In the genomic region with DNA sequence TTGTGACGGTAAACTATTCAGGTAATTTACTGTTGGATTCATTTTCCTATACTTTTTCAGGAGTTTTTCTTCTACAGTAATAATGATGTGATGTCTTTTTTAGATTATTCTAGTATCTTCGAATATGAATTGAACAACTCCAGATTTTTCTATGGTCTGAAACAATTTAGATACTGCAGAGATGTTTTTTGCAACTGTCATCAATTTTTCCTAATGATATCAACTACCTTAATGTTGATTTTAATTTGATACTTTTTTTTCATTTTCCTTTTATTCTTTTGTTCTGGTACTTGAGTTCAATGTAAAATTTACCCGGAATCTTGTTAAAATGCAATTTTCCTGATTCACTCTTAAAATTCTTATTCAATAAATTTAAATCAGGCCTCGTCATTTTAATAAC, we compare ENCODE assay signal across 31 cellular contexts.
"Had no signal": no experiment of that assay in that cellular context is flagged by ENCODE, and none has a peak within 500 bp of the region (broad histone marks: within the 10 kb centered on the region; RNA-seq: fewer than 3 reads in every experiment).

No MANE protein-coding gene starts in this region.

- H3K4me3 ChIP-seq: ascending aorta, cardiac muscle cell had no signal

- DNase-seq: activated CD4-positive, alpha-beta memory T cell treated with anti-CD3 and anti-CD28 coated beads, Interleukin-2, amount 10 ng/mL, durations not matched to agents 7 days and 5 days; activated CD4-positive, alpha-beta T cell treated with anti-CD3 and anti-CD28 coated beads for 1 hour; activated CD4-positive, alpha-beta T cell treated with anti-CD3 and anti-CD28 coated beads for 36 hours; activated CD4-positive, alpha-beta T cell treated with anti-CD3 and anti-CD28 coated beads for 48 hours; activated CD4-positive, alpha-beta T cell treated with anti-CD3 and anti-CD28 coated beads, Interleukin-2, amount 10 ng/mL, durations not matched to agents 7 days and 5 days; activated CD4-positive, alpha-beta T cell treated with anti-CD3 and anti-CD28 coated beads, Interleukin-2, amount 50 U/mL, for 48 hours; activated CD4-positive, CD25-positive, alpha-beta regulatory T cell; activated CD8-positive, alpha-beta memory T cell treated with anti-CD3 and anti-CD28 coated beads for 24 hours; activated CD8-positive, alpha-beta memory T cell treated with anti-CD3 and anti-CD28 coated beads, Interleukin-2, amount 10 ng/mL, durations not matched to agents 7 days and 5 days; activated CD8-positive, alpha-beta memory T cell treated with anti-CD3 and anti-CD28 coated beads, Interleukin-2, amount 50 U/mL, for 48 hours; activated CD8-positive, alpha-beta T cell treated with anti-CD3 and anti-CD28 coated beads, Interleukin-2, amount 10 ng/mL, durations not matched to agents 7 days and 5 days; activated effector memory CD4-positive, alpha-beta T cell treated with Interleukin-2 at 50 U/mL for 16 hours; activated gamma-delta T cell; activated naive CD4-positive, alpha-beta T cell treated with anti-CD3 and anti-CD28 coated beads, Interleukin-2, amount 10 ng/mL, durations not matched to agents 7 days and 5 days; activated naive CD4-positive, alpha-beta T cell treated with Interleukin-2 at 50 U/mL for 16 hours; activated naive CD8-positive, alpha-beta T cell treated with anti-CD3 and anti-CD28 coated beads, Interleukin-2, amount 10 ng/mL, durations not matched to agents 7 days and 5 days; activated naive CD8-positive, alpha-beta T cell treated with anti-CD3 and anti-CD28 coated beads, Interleukin-2, amount 50 U/mL, for 24 hours; activated T-cell treated with anti-CD3 and anti-CD28 coated beads, Interleukin-2, amount 50 U/mL, for 24 hours; activated T-cell treated with anti-CD3 and anti-CD28 coated beads, Interleukin-2, amount 50 U/mL, for 48 hours; amygdala; anterior cingulate cortex; caudate nucleus; cerebellar nuclear complex; T-helper 2 cell; T-helper 9 cell; WERI-Rb-1 had no signal

- H3K9me3 ChIP-seq: ascending aorta had no signal

- FAIRE-seq: bronchial epithelial cell had no signal

- H3K36me3 ChIP-seq: ascending aorta, cardiac muscle cell, WERI-Rb-1 had no signal

- H3K27me3 ChIP-seq: ascending aorta, cardiac muscle cell had no signal

- ATAC-seq: activated CD4-positive, alpha-beta T cell treated with anti-CD3 and anti-CD28 coated beads for 36 hours; activated CD4-positive, CD25-positive, alpha-beta regulatory T cell treated with anti-CD3 and anti-CD28 coated beads, Interleukin-2, amount 50 U/mL, for 24 hours; activated CD8-positive, alpha-beta memory T cell treated with anti-CD3 and anti-CD28 coated beads, Interleukin-2, amount 10 ng/mL, durations not matched to agents 7 days and 5 days; activated CD8-positive, alpha-beta T cell treated with anti-CD3 and anti-CD28 coated beads, Interleukin-2, amount 10 ng/mL, durations not matched to agents 7 days and 5 days; activated naive CD8-positive, alpha-beta T cell treated with anti-CD3 and anti-CD28 coated beads, Interleukin-2, amount 50 U/mL, for 24 hours; WTC11 had no signal

- H3K4me1 ChIP-seq: ascending aorta had no signal

- H3K27ac ChIP-seq: ascending aorta, cardiac muscle cell, WERI-Rb-1 had no signal
